In the genomic region with DNA sequence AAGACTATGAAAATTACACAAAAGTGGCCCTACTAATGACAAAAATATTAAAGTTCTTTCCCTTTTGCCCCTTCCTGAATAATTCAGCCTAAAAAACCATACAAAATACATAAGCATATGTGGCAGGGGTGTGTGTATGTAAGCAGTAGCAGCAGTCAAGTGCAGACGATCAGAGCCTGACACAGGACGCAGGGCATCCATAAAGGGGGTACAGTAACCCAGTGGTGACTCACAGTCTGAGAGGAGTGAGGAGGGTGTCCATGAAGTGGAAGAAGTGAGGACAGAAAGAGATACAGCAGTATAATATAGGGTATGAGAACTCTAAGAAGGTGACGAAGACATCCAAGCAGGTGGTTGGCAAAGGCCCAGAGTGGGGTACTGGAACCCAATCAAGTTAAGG, we compare ENCODE assay signal across 25 cellular contexts.
"Had no signal": no experiment of that assay in that cellular context is flagged by ENCODE, and none has a peak within 500 bp of the region (broad histone marks: within the 10 kb centered on the region; RNA-seq: fewer than 3 reads in every experiment).

No MANE protein-coding gene starts in this region.

- H3K4me3 Mint-ChIP-seq: dendritic cell treated with granulocyte-macrophage colony-stimulating factor and Interleukin-4, amounts not matched to agents 40 ng/mL and 50 ng/mL, for 4 days; effector memory CD8-positive, alpha-beta T cell; endodermal cell; mesothelial cell of epicardium had no signal

- H3K4me1 ChIP-seq: colonic mucosa, esophagus squamous epithelium, gastrocnemius medialis, heart right ventricle, lower lobe of right lung had no signal

- H3K27me3 ChIP-seq: colonic mucosa, esophagus squamous epithelium, gastrocnemius medialis, heart right ventricle, left lung had no signal

- H3K4me3 ChIP-seq: colonic mucosa, esophagus squamous epithelium, gastrocnemius medialis, heart right ventricle, left lung, lower lobe of right lung, mucosa of descending colon had no signal

- H3K4me1 Mint-ChIP-seq: endodermal cell had no signal

- H3K27ac Mint-ChIP-seq: dendritic cell treated with granulocyte-macrophage colony-stimulating factor and Interleukin-4, amounts not matched to agents 40 ng/mL and 50 ng/mL, for 4 days; endodermal cell; mesothelial cell of epicardium had no signal

- H3K36me3 ChIP-seq: colonic mucosa had no signal

- DNase-seq: colonic mucosa; cortex of kidney; effector CD8-positive, alpha-beta T cell; effector memory CD8-positive, alpha-beta T cell; endodermal cell; erythroblast; esophagus squamous epithelium; foreskin fibroblast; foreskin melanocyte; gastrocnemius medialis; glutamatergic neuron; head of caudate nucleus; heart right ventricle; hippocampal formation; left cardiac atrium; left lung; left ventricle myocardium superior; lower lobe of right lung; mesenchymal stem cell; mucosa of descending colon had no signal

- H3K27ac ChIP-seq: colonic mucosa, epithelial cell of prostate, esophagus squamous epithelium, gastrocnemius medialis, heart right ventricle, left lung, lower lobe of right lung had no signal

- FAIRE-seq: endometrium had no signal

- H3K27me3 Mint-ChIP-seq: dendritic cell treated with granulocyte-macrophage colony-stimulating factor and Interleukin-4, amounts not matched to agents 40 ng/mL and 50 ng/mL, for 4 days; effector memory CD8-positive, alpha-beta T cell had no signal

- H3K9me3 Mint-ChIP-seq: dendritic cell treated with granulocyte-macrophage colony-stimulating factor and Interleukin-4, amounts not matched to agents 40 ng/mL and 50 ng/mL, for 4 days; effector memory CD8-positive, alpha-beta T cell; endodermal cell had no signal

- H3K9me3 ChIP-seq: colonic mucosa, esophagus squamous epithelium, gastrocnemius medialis, left lung, lower lobe of right lung, mucosa of descending colon had no signal

- ATAC-seq: effector memory CD8-positive, alpha-beta T cell; esophagus mucosa; gastrocnemius medialis; heart right ventricle; left cardiac atrium; left lung; left ventricle myocardium superior; lower lobe of right lung; mucosa of descending colon had no signal
